Comparison of ENCODE assay signal across 1 cellular context in genomic region chr7:106736508-106737201, GRCh38.
TF ChIP-seq lines count a peak whose summit lies in the region.

No MANE protein-coding gene starts in this region.

TF ChIP-seq in GM12878, 131 proteins besides CTCF, POLR2A, EP300 and RAD21 (continued from another document):
- TF ChIP-seq HSF1 (IDR thresholded peaks at IDR 0.05; ENCODE audit: low read depth, low read length) (no peak), IKZF1 (conservative IDR thresholded peaks at IDR 0.05) (peak; percentile 62; the same call in 1 of the 2 replicates), BHLHE40 (IDR thresholded peaks at IDR 0.05; ENCODE audit: borderline replicate concordance in 1 of 2, low read depth in 2 of 2, low read length in 1 of 2) (0 out of 4 replicates have a peak, but pooled peaks of 1 of the 2 experiments have one; percentile 9), YY1 (IDR thresholded peaks at IDR 0.05; ENCODE audit: low read depth, low read length) (peak; percentile 72)
